ENCODE assay signal across 8 cellular contexts in the genomic region with DNA sequence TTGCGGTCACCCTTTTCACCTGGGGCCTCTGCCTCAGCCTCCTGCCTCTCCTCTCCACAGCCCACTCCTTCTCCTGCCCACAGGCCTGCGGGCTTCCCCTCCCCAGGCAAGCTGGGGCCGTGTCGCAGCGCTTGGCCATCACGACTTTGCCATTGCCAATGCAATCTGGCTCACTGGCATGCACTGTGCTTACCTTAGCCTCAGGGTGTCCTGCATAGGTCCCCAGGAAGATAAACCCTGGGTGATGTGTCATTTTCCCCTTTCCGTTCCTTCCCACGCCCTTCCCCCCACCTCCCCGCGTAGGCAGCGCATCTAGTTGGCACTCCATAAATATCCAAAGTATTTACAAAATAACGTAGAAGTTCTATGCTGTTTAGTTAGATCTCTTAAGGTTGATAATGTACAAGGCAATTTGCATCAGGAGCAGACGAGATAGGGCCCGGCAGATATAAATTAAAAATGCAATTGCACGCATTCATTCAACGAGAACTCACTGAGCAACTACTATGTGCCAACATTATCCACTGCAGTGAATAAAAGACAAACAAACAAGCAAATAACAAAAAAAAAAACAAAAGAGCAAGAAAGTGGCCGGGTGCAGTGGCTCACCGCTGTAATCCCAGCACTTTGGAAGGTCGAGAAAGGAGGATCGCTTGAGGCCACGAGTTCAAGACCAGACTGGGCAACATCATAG. TPM values are rescaled to one million over a fixed set of nuclear protein-coding genes. Genes with fewer than 3 reads are reported as not detected.
DNase-seq lines count a peak whose midpoint lies in the region; ATAC-seq and TF ChIP-seq lines count a peak whose summit lies in the region.

No MANE protein-coding gene starts in this region.

- peak overlapping the region; percentile 94 for H3K9ac ChIP-seq in Karpas-422 (ENCODE audit: low read length)

- H2AFZ ChIP-seq in Karpas-422 (ENCODE audit: low read length): no peak overlapping the region

- H3K27ac Mint-ChIP-seq in chondrocyte (ENCODE audit: unreplicated experiment): peak overlapping the region; percentile 99
- peak overlapping the region; percentile 89 to 97 (median 95) for H3K27ac Mint-ChIP-seq in naive B cell

- H3K27ac ChIP-seq in Karpas-422 (ENCODE audit: low read length): no peak overlapping the region

- peaks cover 8% of the 10 kb centered on the region; the same call in 1 of the 2 replicates for H3K36me3 ChIP-seq in Karpas-422 (ENCODE audit: insufficient read depth, low read length)

- H3K4me2 ChIP-seq in Karpas-422 (ENCODE audit: low read depth, low read length, poor library complexity, severe bottlenecking): peak overlapping the region; percentile 86

- H3K36me3 Mint-ChIP-seq in chondrocyte (ENCODE audit: low read depth) (peaks cover 13% of the 10 kb centered on the region), naive B cell (no peaks in the 10 kb centered on the region)

- no peaks in the 10 kb centered on the region for H4K20me1 ChIP-seq in Karpas-422 (ENCODE audit: insufficient read depth, low read depth, low read length)

- H3K27me3 ChIP-seq in Karpas-422 (ENCODE audit: low read length): no peaks in the 10 kb centered on the region

- H3K9me2 ChIP-seq in Karpas-422 (replicated peaks; ENCODE audit: insufficient read depth, low read length): no peaks in the 10 kb centered on the region

- H3K79me2 ChIP-seq in Karpas-422 (ENCODE audit: low read length): peaks cover 23% of the 10 kb centered on the region

- ATAC-seq in naive B cell (ENCODE audit: low read depth in 2 of 2) (no peak), HG02588 (IDR thresholded peaks at IDR 0.05; ENCODE audit: unreplicated experiment) (no peak), GM18870 (IDR thresholded peaks at IDR 0.05; ENCODE audit: unreplicated experiment) (no peak)

- H3K4me1 ChIP-seq in Karpas-422 (ENCODE audit: low read length): peaks cover 28% of the 10 kb centered on the region

- peaks cover 49% of the 10 kb centered on the region for H3K4me1 Mint-ChIP-seq in chondrocyte (ENCODE audit: low read depth)
- H3K4me1 Mint-ChIP-seq in naive B cell: peaks cover 22 to 41% (median 35%) of the 10 kb centered on the region in 3 donors

- intact Hi-C loops in posterior vena cava (cut with DNase I): loop anchor here in 1 of 2 donors (5.0 kb wide), 1 partner anchor 66 kb away; the partner anchor contains the start of gene CNBP

- H3K9me3 ChIP-seq in Karpas-422 (ENCODE audit: low read length): no peaks in the 10 kb centered on the region

- H3K4me3 Mint-ChIP-seq in chondrocyte (ENCODE audit: unreplicated experiment) (peak overlapping the region; percentile 94), naive B cell (peak overlapping the region; percentile 94 to 99 (median 97))

- DNase-seq in AG10803 (ENCODE audit: low read depth) (no peak), Karpas-422 (no peak), chondrocyte (ENCODE audit: low spot score) (no peak), naive B cell (no peak), posterior vena cava (ENCODE audit: low spot score) (no peak), nucleus accumbens (lab: John Stamatoyannopoulos, UW) (no peak)

- H3K9me3 Mint-ChIP-seq in chondrocyte (ENCODE audit: low read depth): no peaks in the 10 kb centered on the region
- no peaks in the 10 kb centered on the region for H3K9me3 Mint-ChIP-seq in naive B cell

- no peaks in the 10 kb centered on the region for H3K27me3 Mint-ChIP-seq in chondrocyte (ENCODE audit: low read depth)
- no peaks in the 10 kb centered on the region for H3K27me3 Mint-ChIP-seq in naive B cell

- peak overlapping the region; percentile 99 for H3K4me3 ChIP-seq in AG10803 (ENCODE audit: low read length)
- H3K4me3 ChIP-seq in Karpas-422 (ENCODE audit: low read length): peak overlapping the region; percentile 84

- no peak for TF ChIP-seq CTCF in AG10803 (conservative IDR thresholded peaks at IDR 0.05; ENCODE audit: low read length)
- no peak for TF ChIP-seq CTCF in chondrocyte (IDR thresholded peaks at IDR 0.05)

RNA-seq across cellular contexts. Expression of gene COPG1, which starts 1.0 kb away (rescaled TPM):
- 88.1 and 108 TPM in 2 replicates for total RNA-seq in Karpas-422 (2014; rRNA removed; shearing (Covaris generic); ENCODE audit: low replicate concordance)
- 269 to 342 TPM (median 276 TPM) in 3 replicates for total RNA-seq in chondrocyte
- polyA plus RNA-seq in naive B cell (ENCODE audit: low read depth in 6 of 6): 10 to 100 TPM; 48.6 to 95.6 (median 60.9) TPM
- total RNA-seq in posterior vena cava: 100 to 1,000 TPM; 139 to 143 TPM

RNA-seq across cellular contexts. Expression of gene HMCES, which starts 30.2 kb away (rescaled TPM):
- total RNA-seq in Karpas-422 (2014; rRNA removed; shearing (Covaris generic); ENCODE audit: low replicate concordance): 169 and 275 TPM in 2 replicates
- total RNA-seq in chondrocyte (21.6 to 25.9 TPM (median 22.7 TPM) in 3 replicates), posterior vena cava (10 to 100 TPM; 24.5 to 25.2 TPM)
- 100 to 1,000 TPM; 128 to 265 (median 146) TPM for polyA plus RNA-seq in naive B cell (ENCODE audit: low read depth in 6 of 6)
